Comparison of ENCODE assay signal across 27 cellular contexts in the genomic region with DNA sequence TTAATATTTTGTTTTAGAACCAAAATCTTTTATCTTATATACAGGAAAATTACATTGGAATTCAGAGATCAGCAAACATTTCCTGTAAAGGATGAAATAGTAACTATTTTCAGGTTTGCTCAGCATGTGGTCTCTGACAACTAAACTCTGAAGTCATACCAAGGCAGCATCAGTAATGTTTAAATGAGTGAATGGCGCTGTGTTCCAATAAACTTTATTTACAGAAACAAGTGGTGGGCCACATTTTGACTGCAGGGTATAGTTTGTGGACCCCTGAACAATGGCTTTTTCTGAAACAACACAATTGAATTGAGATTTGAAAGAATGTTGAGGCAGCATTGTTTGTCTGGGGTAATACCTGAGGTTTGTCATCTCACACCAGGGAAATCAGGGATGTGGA.
"Had no signal": no experiment of that assay in that cellular context is flagged by ENCODE, and none has a peak within 500 bp of the region (broad histone marks: within the 10 kb centered on the region; RNA-seq: fewer than 3 reads in every experiment).

No MANE protein-coding gene starts in this region.

- H3K9me3 ChIP-seq: ascending aorta, body of pancreas had no signal

- DNase-seq: activated CD4-positive, CD25-positive, alpha-beta regulatory T cell treated with anti-CD3 and anti-CD28 coated beads, Interleukin-2, amount 50 U/mL, for 72 hours; activated CD8-positive, alpha-beta T cell treated with anti-CD3 and anti-CD28 coated beads for 36 hours; activated effector memory CD4-positive, alpha-beta T cell treated with Interleukin-2 at 50 U/mL for 16 hours; activated naive CD4-positive, alpha-beta T cell; activated naive CD8-positive, alpha-beta T cell treated with anti-CD3 and anti-CD28 coated beads, Interleukin-2, amount 50 U/mL, for 24 hours; amniotic stem cell; body of pancreas; central memory CD4-positive, alpha-beta T cell; MG63; MV-4-11; NCI-H1092 treated with DMSO at 0.1 percent for 48 hours; NCI-H1436; NCI-H1694 treated with DMSO at 0.1 percent for 48 hours; NCI-H2029 treated with DMSO at 0.1 percent for 48 hours; NCI-H345; NCI-H510A; NCI-H526 treated with DMSO at 0.1 percent for 48 hours; NCI-H82; PC-3; SHP77 treated with DMSO at 0.1 percent for 48 hours; T-helper 17 cell; T-helper 9 cell had no signal

- H3K27me3 Mint-ChIP-seq: activated naive CD8-positive, alpha-beta T cell treated with anti-CD3 and anti-CD28 coated beads, Interleukin-2, amount 50 U/mL, for 24 hours; IgD-negative memory B cell had no signal

- H3K27ac ChIP-seq: ascending aorta, body of pancreas, KMS-11 had no signal

- H3K4me3 Mint-ChIP-seq: activated CD8-positive, alpha-beta T cell treated with anti-CD3 and anti-CD28 coated beads for 36 hours; activated naive CD8-positive, alpha-beta T cell treated with anti-CD3 and anti-CD28 coated beads, Interleukin-2, amount 50 U/mL, for 24 hours; T-helper 17 cell; WTC11 had no signal

- H3K4me2 ChIP-seq: KMS-11 had no signal

- H3K4me1 Mint-ChIP-seq: activated naive CD8-positive, alpha-beta T cell treated with anti-CD3 and anti-CD28 coated beads, Interleukin-2, amount 50 U/mL, for 24 hours had no signal

- H3K4me3 ChIP-seq: ascending aorta, body of pancreas, MG63 had no signal

- H3K27ac Mint-ChIP-seq: activated CD8-positive, alpha-beta T cell treated with anti-CD3 and anti-CD28 coated beads for 36 hours; activated naive CD8-positive, alpha-beta T cell treated with anti-CD3 and anti-CD28 coated beads, Interleukin-2, amount 50 U/mL, for 24 hours; T-helper 17 cell; WTC11 had no signal

- H3K36me3 Mint-ChIP-seq: activated naive CD4-positive, alpha-beta T cell treated with anti-CD3 and anti-CD28 coated beads, Interleukin-2, amount 50 U/mL, for 72 hours had no signal

- ATAC-seq: activated CD8-positive, alpha-beta T cell treated with anti-CD3 and anti-CD28 coated beads for 36 hours; activated naive CD8-positive, alpha-beta T cell treated with anti-CD3 and anti-CD28 coated beads, Interleukin-2, amount 50 U/mL, for 24 hours; body of pancreas; PC-3; T-helper 17 cell; WTC11 had no signal

- H3K4me1 ChIP-seq: ascending aorta, body of pancreas had no signal

- H3K27me3 ChIP-seq: ascending aorta, body of pancreas, MG63 had no signal

- H3K36me3 ChIP-seq: ascending aorta, MG63 had no signal

- H3K9me3 Mint-ChIP-seq: activated CD8-positive, alpha-beta T cell treated with anti-CD3 and anti-CD28 coated beads for 36 hours; activated naive CD4-positive, alpha-beta T cell treated with anti-CD3 and anti-CD28 coated beads, Interleukin-2, amount 50 U/mL, for 72 hours; activated naive CD8-positive, alpha-beta T cell treated with anti-CD3 and anti-CD28 coated beads, Interleukin-2, amount 50 U/mL, for 24 hours; IgD-negative memory B cell had no signal

- H3K9ac ChIP-seq: KMS-11 had no signal
